In the genomic region with DNA sequence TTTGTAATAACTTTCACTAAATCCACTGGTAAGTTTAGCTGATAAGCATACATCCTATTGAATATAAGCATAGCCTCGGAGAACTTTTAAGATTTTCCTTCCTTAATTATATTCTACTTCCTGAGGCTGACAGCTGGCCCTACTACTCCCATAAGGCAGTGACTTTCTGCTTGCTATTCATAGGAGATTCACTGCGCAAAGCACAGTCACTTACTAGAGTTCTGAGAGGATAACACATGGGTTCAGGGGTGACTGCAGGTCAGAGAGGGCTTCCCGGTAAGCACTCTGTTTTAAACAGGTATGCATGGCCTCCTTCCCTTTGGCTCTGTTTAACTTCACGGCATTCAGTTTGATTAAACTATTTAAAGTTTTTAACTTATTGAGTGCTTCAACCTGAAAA, we compare ENCODE assay signal across 22 cellular contexts.
"Had no signal": no experiment of that assay in that cellular context is flagged by ENCODE, and none has a peak within 500 bp of the region (broad histone marks: within the 10 kb centered on the region; RNA-seq: fewer than 3 reads in every experiment).

No MANE protein-coding gene starts in this region.

- H3K27ac ChIP-seq: foreskin keratinocyte, lower lobe of right lung, stomach, suprapubic skin, tibial nerve had no signal

- H3K4me1 Mint-ChIP-seq: brain, neural crest cell had no signal

- H3K27ac Mint-ChIP-seq: activated CD4-positive, alpha-beta T cell treated with anti-CD3 and anti-CD28 coated beads, Interleukin-2, amount 10 ng/mL, durations not matched to agents 7 days and 5 days; activated CD8-positive, alpha-beta memory T cell treated with anti-CD3 and anti-CD28 coated beads, Interleukin-2, amount 10 ng/mL, durations not matched to agents 7 days and 5 days; activated CD8-positive, alpha-beta T cell treated with anti-CD3 and anti-CD28 coated beads for 36 hours; activated naive CD4-positive, alpha-beta T cell treated with anti-CD3 and anti-CD28 coated beads, Interleukin-2, amount 10 ng/mL, durations not matched to agents 7 days and 5 days; brain; naive B cell; stimulated activated memory B cell treated with anti-CD40 and anti-IgM and Interleukin-4, amounts not matched to agents 10 μg/mL and 1 μg/mL and 100 μg/mL, for 72 hours had no signal

- H3K4me3 ChIP-seq: lower lobe of right lung, smooth muscle cell, stomach, suprapubic skin, tibial nerve had no signal

- H3K9me3 Mint-ChIP-seq: activated CD4-positive, alpha-beta T cell treated with anti-CD3 and anti-CD28 coated beads, Interleukin-2, amount 10 ng/mL, durations not matched to agents 7 days and 5 days; activated CD8-positive, alpha-beta T cell treated with anti-CD3 and anti-CD28 coated beads for 36 hours; activated naive CD4-positive, alpha-beta T cell treated with anti-CD3 and anti-CD28 coated beads, Interleukin-2, amount 10 ng/mL, durations not matched to agents 7 days and 5 days; brain; naive B cell; neural crest cell; stimulated activated memory B cell treated with anti-CD40 and anti-IgM and Interleukin-4, amounts not matched to agents 10 μg/mL and 1 μg/mL and 100 μg/mL, for 72 hours had no signal

- DNase-seq: activated CD4-positive, alpha-beta T cell treated with anti-CD3 and anti-CD28 coated beads, Interleukin-2, amount 10 ng/mL, durations not matched to agents 7 days and 5 days; activated CD8-positive, alpha-beta memory T cell treated with anti-CD3 and anti-CD28 coated beads, Interleukin-2, amount 10 ng/mL, durations not matched to agents 7 days and 5 days; activated CD8-positive, alpha-beta T cell treated with anti-CD3 and anti-CD28 coated beads for 36 hours; activated effector memory CD4-positive, alpha-beta T cell treated with anti-CD3 and anti-CD28 coated beads, Interleukin-2, amount 50 U/mL, for 16 hours; activated naive CD4-positive, alpha-beta T cell treated with anti-CD3 and anti-CD28 coated beads, Interleukin-2, amount 10 ng/mL, durations not matched to agents 7 days and 5 days; activated T-cell treated with anti-CD3 and anti-CD28 coated beads for 4 hours; anterior cingulate cortex; effector CD8-positive, alpha-beta T cell; foreskin keratinocyte; kidney; lower lobe of right lung; naive B cell; occipital lobe; posterior cingulate gyrus; stimulated activated CD4-positive, alpha-beta T cell treated with anti-CD3 and anti-CD28 coated beads, Interleukin-15, amount 100 ng/mL, for 24 hours; stomach had no signal

- H3K4me3 Mint-ChIP-seq: activated CD4-positive, alpha-beta T cell treated with anti-CD3 and anti-CD28 coated beads, Interleukin-2, amount 10 ng/mL, durations not matched to agents 7 days and 5 days; activated CD8-positive, alpha-beta memory T cell treated with anti-CD3 and anti-CD28 coated beads, Interleukin-2, amount 10 ng/mL, durations not matched to agents 7 days and 5 days; activated CD8-positive, alpha-beta T cell treated with anti-CD3 and anti-CD28 coated beads for 36 hours; activated naive CD4-positive, alpha-beta T cell treated with anti-CD3 and anti-CD28 coated beads, Interleukin-2, amount 10 ng/mL, durations not matched to agents 7 days and 5 days; brain; neural crest cell; stimulated activated memory B cell treated with anti-CD40 and anti-IgM and Interleukin-4, amounts not matched to agents 10 μg/mL and 1 μg/mL and 100 μg/mL, for 72 hours had no signal

- H3K4me1 ChIP-seq: foreskin keratinocyte, suprapubic skin, tibial nerve had no signal

- H3K9me3 ChIP-seq: lower lobe of right lung, stomach, suprapubic skin, tibial nerve had no signal

- H3K36me3 Mint-ChIP-seq: activated CD8-positive, alpha-beta memory T cell treated with anti-CD3 and anti-CD28 coated beads, Interleukin-2, amount 10 ng/mL, durations not matched to agents 7 days and 5 days; activated naive CD4-positive, alpha-beta T cell treated with anti-CD3 and anti-CD28 coated beads, Interleukin-2, amount 10 ng/mL, durations not matched to agents 7 days and 5 days had no signal

- H3K27me3 Mint-ChIP-seq: activated CD4-positive, alpha-beta T cell treated with anti-CD3 and anti-CD28 coated beads, Interleukin-2, amount 10 ng/mL, durations not matched to agents 7 days and 5 days; activated CD8-positive, alpha-beta memory T cell treated with anti-CD3 and anti-CD28 coated beads, Interleukin-2, amount 10 ng/mL, durations not matched to agents 7 days and 5 days; activated CD8-positive, alpha-beta T cell treated with anti-CD3 and anti-CD28 coated beads for 36 hours; activated naive CD4-positive, alpha-beta T cell treated with anti-CD3 and anti-CD28 coated beads, Interleukin-2, amount 10 ng/mL, durations not matched to agents 7 days and 5 days; brain; naive B cell; stimulated activated memory B cell treated with anti-CD40 and anti-IgM and Interleukin-4, amounts not matched to agents 10 μg/mL and 1 μg/mL and 100 μg/mL, for 72 hours had no signal

- H3K27me3 ChIP-seq: foreskin keratinocyte, stomach, suprapubic skin, tibial nerve had no signal
